In the genomic region with DNA sequence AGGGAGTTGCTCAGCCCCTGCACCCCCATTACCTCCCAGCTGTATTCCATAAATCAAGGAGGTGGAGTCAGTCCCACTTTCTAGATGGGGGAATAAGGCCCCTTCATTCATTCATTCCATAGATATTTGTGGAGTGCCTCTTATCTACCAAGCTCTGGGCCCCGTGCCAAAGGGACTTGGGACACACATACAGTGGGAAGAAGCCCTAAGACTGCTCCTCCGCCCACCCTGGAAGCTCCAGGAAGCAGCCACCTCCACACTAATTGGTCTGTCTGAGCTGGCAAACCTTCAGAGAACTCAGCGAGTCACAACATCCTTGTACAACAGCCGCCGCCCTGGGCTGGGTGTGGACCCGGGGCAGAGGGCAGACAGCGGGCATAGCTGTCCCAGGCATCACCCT, we compare ENCODE assay signal across 2 cellular contexts.
TF ChIP-seq lines count a peak whose summit lies in the region.

No MANE protein-coding gene starts in this region.

TF ChIP-seq in Ishikawa, 13 proteins besides CTCF, POLR2A, EP300 and RAD21:
- TF ChIP-seq NFIC (IDR thresholded peaks at IDR 0.05) (peak; percentile 47), EGR1 (IDR thresholded peaks at IDR 0.05) (no peak)

TF ChIP-seq in HepG2, 621 proteins besides CTCF, POLR2A, EP300 and RAD21:
- TF ChIP-seq CBX2 (IDR thresholded peaks at IDR 0.05; ENCODE audit: low read depth, low read length), result no peak
- TF ChIP-seq CBX2 (CRISPR knock-in tag; IDR thresholded peaks at IDR 0.05; ENCODE audit: low read depth), result no peak
- TF ChIP-seq ZNF10 (CRISPR knock-in tag; IDR thresholded peaks at IDR 0.05; ENCODE audit: borderline replicate concordance, low read depth), result no peak
- TF ChIP-seq RXRB (CRISPR knock-in tag; IDR thresholded peaks at IDR 0.05; ENCODE audit: borderline replicate concordance), result no peak
- no peak for TF ChIP-seq SRY (CRISPR knock-in tag; IDR thresholded peaks at IDR 0.05)
- TF ChIP-seq PCBP1 (IDR thresholded peaks at IDR 0.05; ENCODE audit: borderline replicate concordance, low read depth, low read length), result no peak
- TF ChIP-seq, protein P1, sequence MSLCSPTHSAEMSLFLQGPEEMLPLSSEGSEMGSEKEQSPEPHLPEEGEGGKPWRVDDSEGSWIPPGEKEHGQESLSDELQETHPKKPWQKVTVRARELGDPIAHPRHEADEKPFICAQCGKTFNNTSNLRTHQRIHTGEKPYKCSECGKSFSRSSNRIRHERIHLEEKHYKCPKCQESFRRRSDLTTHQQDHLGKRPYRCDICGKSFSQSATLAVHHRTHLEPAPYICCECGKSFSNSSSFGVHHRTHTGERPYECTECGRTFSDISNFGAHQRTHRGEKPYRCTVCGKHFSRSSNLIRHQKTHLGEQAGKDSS (CRISPR knock-in tag; IDR thresholded peaks at IDR 0.05; ENCODE audit: borderline replicate concordance, low read depth), result no peak
- no peak for TF ChIP-seq ZSCAN29 (CRISPR knock-in tag; conservative IDR thresholded peaks at IDR 0.05)
- no peak for TF ChIP-seq ZC3H13 (CRISPR knock-in tag; IDR thresholded peaks at IDR 0.05)
